ENCODE assay signal across 8 cellular contexts in genomic region chr20:62804632-62805364, GRCh38. TPM values are rescaled to one million over a fixed set of nuclear protein-coding genes. Genes with fewer than 3 reads are reported as not detected.
DNase-seq lines count a peak whose midpoint lies in the region; ATAC-seq, FAIRE-seq and TF ChIP-seq lines count a peak whose summit lies in the region.

Gene OGFR (plus strand): TSS chr20:62804835. CDS start chr20:62804860, 25 bp downstream.

- H3K27me3 Mint-ChIP-seq in neural crest cell (ENCODE audit: low read depth) = no peaks in the 10 kb centered on the region

- H3K9me3 ChIP-seq in ES-I3 (ENCODE audit: control insufficient read depth, insufficient read depth, low read length) (no peaks in the 10 kb centered on the region), suprapubic skin (no peaks in the 10 kb centered on the region)

- WGBS in suprapubic skin = 1% methylated on average over 17 of the region's 103 CpGs

- H3K4me3 Mint-ChIP-seq in neural crest cell = peak within 1 kb of the TSS; percentile 98

- H3K9me3 Mint-ChIP-seq in neural crest cell = no peaks in the 10 kb centered on the region

- H3K4me1 ChIP-seq in ES-I3 (ENCODE audit: insufficient read depth, low read length) (no peaks in the 10 kb centered on the region; the same call in 1 of the 2 replicates), suprapubic skin (peaks cover 42% of the 10 kb centered on the region)

- ATAC-seq in HG02610 (IDR thresholded peaks at IDR 0.05; ENCODE audit: unreplicated experiment) (peak; percentile 33), HG03139 (IDR thresholded peaks at IDR 0.05; ENCODE audit: unreplicated experiment) (no peak)

- peaks cover 20% of the 10 kb centered on the region for H3K4me1 Mint-ChIP-seq in neural crest cell

- no peak for FAIRE-seq in RCC 7860 (lab: Jason Lieb, UNC)

- peak within 1 kb of the TSS; percentile 71 for H3K9ac ChIP-seq in ES-I3 (ENCODE audit: low read depth, low read length)

- H3K27ac Mint-ChIP-seq in neural crest cell (ENCODE audit: unreplicated experiment) = peak within 1 kb of the TSS; percentile 78

- TF ChIP-seq POLR2A in suprapubic skin (IDR thresholded peaks at IDR 0.05) = no peak

- no peaks in the 10 kb centered on the region; the same call in 1 of the 2 replicates for H3K36me3 ChIP-seq in ES-I3 (ENCODE audit: insufficient read depth, low read length)
- peaks cover 37% of the 10 kb centered on the region for H3K36me3 ChIP-seq in suprapubic skin

- no peak for TF ChIP-seq EP300 in suprapubic skin (IDR thresholded peaks at IDR 0.05)

- peak within 1 kb of the TSS; percentile 78 for H3K4me3 ChIP-seq in fibroblast of villous mesenchyme (ENCODE audit: low read depth, low read length)
- H3K4me3 ChIP-seq in suprapubic skin = peak within 1 kb of the TSS; percentile 100

- no peaks in the 10 kb centered on the region for H3K36me3 Mint-ChIP-seq in neural crest cell (ENCODE audit: low read depth)

- DNase-seq in RCC 7860 (ENCODE audit: low spot score) (peak; percentile 42), fibroblast of villous mesenchyme (ENCODE audit: low read depth) (peak; percentile 62), neural crest cell (ENCODE audit: low read depth, low spot score) (no peak), suprapubic skin (ENCODE audit: low spot score in 2 of 2) (no peak)
- DNase-seq in activated effector memory CD4-positive, alpha-beta T cell treated with anti-CD3 and anti-CD28 coated beads, Interleukin-2, amount 50 U/mL, for 16 hours = peak; percentile 91

- TF ChIP-seq CTCF in fibroblast of villous mesenchyme (IDR thresholded peaks at IDR 0.05; ENCODE audit: insufficient read depth, low read depth, low read length) (no peak), neural crest cell (conservative IDR thresholded peaks at IDR 0.05) (no peak), suprapubic skin (IDR thresholded peaks at IDR 0.05) (no peak)

- peak within 1 kb of the TSS; percentile 88 for H3K27ac ChIP-seq in suprapubic skin

- H3K27me3 ChIP-seq in suprapubic skin = no peaks in the 10 kb centered on the region

RNA-seq across cellular contexts. Expression of gene OGFR, which starts in this region (rescaled TPM):
- 30.3 and 33.7 TPM in 2 replicates for total RNA-seq in fibroblast of villous mesenchyme
- 36.7 and 38.5 TPM in 2 replicates for total RNA-seq in neural crest cell
- total RNA-seq in suprapubic skin = 10 to 100 TPM; 32.1 to 54.1 (median 42.5) TPM

Comparison
In these comparisons a context has a peak if more than half of its experiments do, and no peak if none do; other contexts are left out.
1. DNase-seq: peak in RCC 7860 (single experiment), activated effector memory CD4-positive, alpha-beta T cell treated with anti-CD3 and anti-CD28 coated beads, Interleukin-2, amount 50 U/mL, for 16 hours (single experiment) and fibroblast of villous mesenchyme (single experiment); none in neural crest cell (single experiment) and suprapubic skin (0 of 2).